26 cellular contexts compared by ENCODE assay signal in genomic region chr12:53259891-53260290, GRCh38. TPM values are rescaled to one million over a fixed set of nuclear protein-coding genes. Genes with fewer than 3 reads are reported as not detected.
"Had no signal": no experiment of that assay in that cellular context is flagged by ENCODE, and none has a peak within 500 bp of the region (broad histone marks: within the 10 kb centered on the region; RNA-seq: fewer than 3 reads in every experiment).

No MANE protein-coding gene starts in this region.

- H3K9me3 ChIP-seq: left ventricle myocardium inferior, mucosa of descending colon, ovary, right atrium auricular region, right lobe of liver, suprapubic skin, thoracic aorta, tibial artery, upper lobe of right lung, uterus had no signal

- H3K27ac ChIP-seq: ovary, right atrium auricular region, right lobe of liver, suprapubic skin, thoracic aorta, tibial artery, upper lobe of right lung, uterus had no signal

- DNase-seq: hypothalamus; immature natural killer cell; left ventricle myocardium inferior; mesendoderm; naive thymus-derived CD4-positive, alpha-beta T cell; ovary; right lobe of liver; stimulated activated CD4-positive, alpha-beta T cell treated with anti-CD3 and anti-CD28 coated beads, Interleukin-1b, Interleukin-23, amount 100 ng/mL, for 48 hours; stimulated activated CD4-positive, alpha-beta T cell treated with anti-CD3 and anti-CD28 coated beads, Interleukin-2, amount 100 ng/mL, for 48 hours; stimulated activated CD4-positive, alpha-beta T cell treated with anti-CD3 and anti-CD28 coated beads, Interleukin-4, amount 100 ng/mL, for 4 hours; stimulated activated CD8-positive, alpha-beta memory T cell treated with anti-CD3 and anti-CD28 coated beads, Interleukin-4, amount 100 ng/mL, for 48 hours; stimulated activated naive B cell treated with anti-CD40 and anti-IgM and Interleukin-4, amounts not matched to agents 10 μg/mL and 1 μg/mL and 100 μg/mL, for 72 hours; tibial artery; trophoblast cell; upper lobe of right lung; uterus had no signal

- H3K36me3 ChIP-seq: ovary, right atrium auricular region, right lobe of liver, suprapubic skin, thoracic aorta, upper lobe of right lung, uterus had no signal

- H3K4me1 ChIP-seq: left ventricle myocardium inferior, right atrium auricular region, right lobe of liver, tibial artery, uterus had no signal

- H3K4me2 ChIP-seq: smooth muscle cell had no signal

- H3K4me3 ChIP-seq: left ventricle myocardium inferior, lung, mucosa of descending colon, ovary, right atrium auricular region, right lobe of liver, smooth muscle cell, suprapubic skin, thoracic aorta, tibial artery, upper lobe of right lung, uterus had no signal

- FAIRE-seq: islet of Langerhans had no signal

- H3K27me3 ChIP-seq: ovary, right atrium auricular region, right lobe of liver, suprapubic skin, tibial artery, upper lobe of right lung, uterus had no signal

- ATAC-seq: mucosa of descending colon; naive thymus-derived CD4-positive, alpha-beta T cell; natural killer cell treated with Interleukin-12 subunit alpha and Interleukin-12 subunit beta and Interleukin-15 and Interleukin-18, amount 100 ng/mL, for 72 hours; stimulated activated naive B cell treated with anti-CD40 and anti-IgM and Interleukin-4, amounts not matched to agents 10 μg/mL and 1 μg/mL and 100 μg/mL, for 72 hours had no signal

RNA-seq across cellular contexts. Expression of gene ESPL1, which starts 8.2 kb away (rescaled TPM):
- polyA plus RNA-seq: naive thymus-derived CD4-positive, alpha-beta T cell had no signal

RNA-seq across cellular contexts. Expression of gene ITGB7, which starts 52.8 kb away (rescaled TPM):
- total RNA-seq: pulmonary artery endothelial cell had no signal
- polyA plus RNA-seq: neural cell, smooth muscle cell had no signal
